Comparison of ENCODE assay signal across 8 cellular contexts in the genomic region with DNA sequence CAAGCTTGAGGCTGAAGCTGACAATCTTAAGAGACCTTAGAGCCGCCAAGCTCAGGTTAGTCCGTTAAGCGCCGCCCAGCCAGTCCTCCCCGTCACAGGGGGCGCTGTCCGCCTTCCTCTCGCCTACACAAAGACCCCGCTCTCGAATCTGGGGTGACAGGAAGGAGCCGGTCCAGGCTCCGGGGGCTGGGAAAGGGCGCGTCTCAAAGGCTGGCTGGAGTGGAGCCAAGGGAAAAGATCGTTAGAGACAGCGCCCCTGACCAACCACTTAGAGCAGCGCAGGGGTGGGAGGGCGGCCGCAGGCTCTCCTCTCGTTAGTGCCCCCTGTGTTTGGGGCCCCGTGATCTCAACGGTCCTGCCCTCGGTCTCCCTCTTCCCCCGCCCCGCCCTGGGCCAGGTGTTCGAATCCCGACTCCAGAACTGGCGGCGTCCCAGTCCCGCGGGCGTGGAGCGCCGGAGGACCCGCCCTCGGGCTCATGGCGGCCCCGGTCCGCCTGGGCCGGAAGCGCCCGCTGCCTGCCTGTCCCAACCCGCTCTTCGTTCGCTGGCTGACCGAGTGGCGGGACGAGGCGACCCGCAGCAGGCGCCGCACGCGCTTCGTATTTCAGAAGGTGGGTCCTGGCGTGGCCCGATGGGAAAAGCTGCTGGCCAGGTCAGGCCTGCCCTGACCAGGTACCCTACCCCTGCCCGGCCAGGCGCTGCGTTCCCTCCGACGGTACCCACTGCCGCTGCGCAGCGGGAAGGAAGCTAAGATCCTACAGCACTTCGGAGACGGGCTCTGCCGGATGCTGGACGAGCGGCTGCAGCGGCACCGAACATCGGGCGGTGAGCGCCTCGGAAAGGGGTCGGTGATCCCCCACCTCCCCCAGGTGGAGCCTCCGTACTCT. TPM values are rescaled to one million over a fixed set of nuclear protein-coding genes. Genes with fewer than 3 reads are reported as not detected.
A peak's percentile ranks its signal among the peaks of the same experiment; 100 is the strongest.
DNase-seq lines count a peak whose midpoint lies in the region; ATAC-seq and TF ChIP-seq lines count a peak whose summit lies in the region.

Gene MUS81, plus strand, starts transcription at position 156 of the 887 bp plus-strand sequence. Its CDS starts 321 bp downstream, at position 477.

- H2BK120ac ChIP-seq in H9 (ENCODE audit: low read depth, low read length, poor library complexity, severe bottlenecking) = peak within 1 kb of the TSS; percentile 76
- H2BK120ac ChIP-seq in trophoblast cell (ENCODE audit: insufficient read depth, low read length, poor library complexity) = peak within 1 kb of the TSS; percentile 91

- H2BK20ac ChIP-seq in H9 (ENCODE audit: low read depth, low read length, poor library complexity, severe bottlenecking) = no peak within 1 kb of the TSS

- H2AFZ ChIP-seq in H9 (ENCODE audit: low read length) (no peak within 1 kb of the TSS), trophoblast cell (ENCODE audit: insufficient read depth, low read length, poor library complexity) (peak within 1 kb of the TSS; percentile 70)

- H3K9me3 Mint-ChIP-seq in H9 (peaks cover 0 to 3% of the 10 kb centered on the region in 2 experiments; a peak in 1 of 5 replicates), T-cell (no peaks in the 10 kb centered on the region)

- peak within 1 kb of the TSS; percentile 85 for H3K9ac ChIP-seq in H9 (ENCODE audit: extremely low read depth, insufficient read length, low read length)
- H3K9ac ChIP-seq in adipocyte (ENCODE audit: low read length) = peak within 1 kb of the TSS; percentile 99
- H3K9ac ChIP-seq in trophoblast cell (ENCODE audit: low read length) = peak within 1 kb of the TSS; percentile 95

- peaks cover 12% of the 10 kb centered on the region; the same call in 1 of the 2 replicates for H3K79me2 ChIP-seq in H9 (ENCODE audit: insufficient read depth, low read length)
- H3K79me2 ChIP-seq in trophoblast cell (ENCODE audit: control insufficient read depth, insufficient read depth, low read length, poor library complexity) = peaks cover 35% of the 10 kb centered on the region

- H2BK5ac ChIP-seq in H9 (ENCODE audit: insufficient read length, low read length) = peak within 1 kb of the TSS; percentile 65
- peak within 1 kb of the TSS; percentile 90 for H2BK5ac ChIP-seq in trophoblast cell (ENCODE audit: low read depth, low read length, poor library complexity)

- peak within 1 kb of the TSS; percentile 63 for H4K5ac ChIP-seq in H9 (ENCODE audit: insufficient read length, low read depth, low read length)

- H3K23ac ChIP-seq in H9 (ENCODE audit: insufficient read length, low read depth, low read length) (no peak within 1 kb of the TSS), trophoblast cell (ENCODE audit: low read length) (no peak within 1 kb of the TSS)

- H3K4me3 Mint-ChIP-seq in H9 = peak within 1 kb of the TSS; percentile 78 to 93
- peak within 1 kb of the TSS; percentile 92 to 97 (median 97) for H3K4me3 Mint-ChIP-seq in T-cell

- no peaks in the 10 kb centered on the region for H3K27me3 ChIP-seq in H9 (ENCODE audit: insufficient read depth, low read length)
- H3K27me3 ChIP-seq in adipocyte (replicated peaks; ENCODE audit: control insufficient read depth, insufficient read depth, low read length) = no peaks in the 10 kb centered on the region
- no peaks in the 10 kb centered on the region for H3K27me3 ChIP-seq in cardiac muscle cell
- H3K27me3 ChIP-seq in trophoblast cell (ENCODE audit: insufficient read depth, low read length) = no peaks in the 10 kb centered on the region
- no peaks in the 10 kb centered on the region for H3K27me3 ChIP-seq in tibial nerve

- DNase-seq in DMS 273 (lab: John Stamatoyannopoulos, UW; ENCODE audit: unreplicated experiment) (peak; percentile 99), H9 (peak; percentile 97), NCI-H146 (lab: John Stamatoyannopoulos, UW) (peak; percentile 97), T-cell (peak; percentile 90 to 98 (median 94)), adipocyte (ENCODE audit: low read depth) (peak; percentile 98), cardiac muscle cell (ENCODE audit: low read depth in 1 of 2, low spot score in 1 of 2) (peak; percentile 99), trophoblast cell (peak; percentile 93 to 97), tibial nerve (ENCODE audit: low spot score in 2 of 2) (peak; percentile 97 to 99)

- POLR2A ChIA-PET in T-cell (lab: Charles Lee) = interaction anchor here (0.6 to 2.6 kb wide), 4 partner anchors 12 to 245 kb away, joined by 4 to 20 read pairs (median 6); partner anchors contain the start of genes CCDC85B (in 1 of the 2), FIBP (in 1 of the 2) and PCNX3 (in 1 of the 2)

- TF ChIP-seq CTCF in H9 (conservative IDR thresholded peaks at IDR 0.05) (peak; percentile 96), cardiac muscle cell (IDR thresholded peaks at IDR 0.05; ENCODE audit: low read depth, low read length) (peak; percentile 85), tibial nerve (IDR thresholded peaks at IDR 0.05) (peak; percentile 77 to 95 (median 89))

- peak; percentile 83 to 91 for TF ChIP-seq EP300 in tibial nerve (IDR thresholded peaks at IDR 0.05)

- TF ChIP-seq POLR2A in tibial nerve (IDR thresholded peaks at IDR 0.05) = peak; percentile 45 to 70

- peak within 1 kb of the TSS; percentile 92 for H3K4me2 ChIP-seq in H9 (ENCODE audit: insufficient read depth, insufficient read length, low read length)
- H3K4me2 ChIP-seq in trophoblast cell (ENCODE audit: low read length) = peak within 1 kb of the TSS; percentile 87

- peak within 1 kb of the TSS; percentile 94 for H3K4me3 ChIP-seq in adipocyte (ENCODE audit: low read length)
- peak within 1 kb of the TSS; percentile 78 for H3K4me3 ChIP-seq in cardiac muscle cell
- H3K4me3 ChIP-seq in trophoblast cell (ENCODE audit: low read depth, low read length) = peak within 1 kb of the TSS; percentile 93
- peak within 1 kb of the TSS; percentile 69 to 91 (median 88) for H3K4me3 ChIP-seq in tibial nerve

- CTCF ChIA-PET in T-cell (lab: Charles Lee) = interaction anchor here (0.5 to 3.6 kb wide), 26 partner anchors 8 to 527 kb away, joined by 3 to 167 read pairs (median 5); partner anchors contain the start of genes AP5B1 (in 1 of the 2), BANF1 (in 1 of the 2), CCDC85B (in 1 of the 2) and DPF2 (in 1 of the 2)

- no CpG with 5 or more reads among the region's 78 CpGs for WGBS in H9 (ENCODE audit: extremely low coverage, insufficient read length, low lambda C conversion rate)
- WGBS in trophoblast cell (ENCODE audit: extremely low coverage, insufficient coverage, insufficient read length) = no CpG with 5 or more reads among the region's 78 CpGs
- WGBS in tibial nerve, 2 donors = 0 to 1% methylated on average over 52 to 53 of the region's 78 CpGs

- H4K91ac ChIP-seq in H9 (ENCODE audit: insufficient read length, low read depth, low read length) (peak within 1 kb of the TSS; percentile 27), trophoblast cell (ENCODE audit: low read depth, low read length) (peak within 1 kb of the TSS; percentile 97)

- no peak within 1 kb of the TSS for H2AK5ac ChIP-seq in H9 (ENCODE audit: insufficient read length, low read length)
- peak within 1 kb of the TSS; percentile 91 for H2AK5ac ChIP-seq in trophoblast cell (ENCODE audit: low read length)

- H3K14ac ChIP-seq in H9 (ENCODE audit: insufficient read depth, low read length) = peak within 1 kb of the TSS; percentile 98
- H3K14ac ChIP-seq in trophoblast cell (ENCODE audit: low read length) = peak within 1 kb of the TSS; percentile 94

- no peaks in the 10 kb centered on the region for H3K4me1 ChIP-seq in H9 (ENCODE audit: insufficient read depth, low read length)
- peaks cover 44% of the 10 kb centered on the region for H3K4me1 ChIP-seq in adipocyte (ENCODE audit: control insufficient read depth, insufficient read depth, low read length)
- H3K4me1 ChIP-seq in cardiac muscle cell (ENCODE audit: low read depth) = peaks cover 7% of the 10 kb centered on the region
- peaks cover 17 to 18% of the 10 kb centered on the region in 2 experiments for H3K4me1 ChIP-seq in trophoblast cell (ENCODE audit: control insufficient read depth in 1 of 2, insufficient read depth in 2 of 2, low read length in 2 of 2)
- peaks cover 0 to 52% (median 24%) of the 10 kb centered on the region in 4 donors for H3K4me1 ChIP-seq in tibial nerve

- ATAC-seq in T-cell (replicated peaks in 1 of 4) = peak; percentile 43 to 46 (median 44)

- H3K27me3 Mint-ChIP-seq in H9 (ENCODE audit: low read depth) (no peaks in the 10 kb centered on the region), T-cell (no peaks in the 10 kb centered on the region)

- H3K9me3 ChIP-seq in H9 (ENCODE audit: control insufficient read depth, low read depth, low read length) (no peaks in the 10 kb centered on the region), adipocyte (ENCODE audit: control insufficient read depth, low read length) (no peaks in the 10 kb centered on the region), cardiac muscle cell (ENCODE audit: low read depth) (no peaks in the 10 kb centered on the region), trophoblast cell (ENCODE audit: insufficient read depth, low read depth, low read length) (no peaks in the 10 kb centered on the region), tibial nerve (no peaks in the 10 kb centered on the region)

- H3K36me3 ChIP-seq in adipocyte (ENCODE audit: control insufficient read depth, insufficient read depth, low read length, severe bottlenecking) = peaks cover 45% of the 10 kb centered on the region
- H3K36me3 ChIP-seq in cardiac muscle cell = peaks cover 34% of the 10 kb centered on the region
- peaks cover 52 to 53% of the 10 kb centered on the region in 2 experiments for H3K36me3 ChIP-seq in trophoblast cell (ENCODE audit: control insufficient read depth in 1 of 2, insufficient read depth in 2 of 2, low read length in 2 of 2)
- H3K36me3 ChIP-seq in tibial nerve = peaks cover 0 to 48% (median 26%) of the 10 kb centered on the region in 3 donors

- H4K8ac ChIP-seq in H9 (replicated peaks; ENCODE audit: insufficient read length, low read depth, low read length) = no peak within 1 kb of the TSS
- H4K8ac ChIP-seq in trophoblast cell (ENCODE audit: low read depth, low read length) = peak within 1 kb of the TSS; percentile 95

- peak within 1 kb of the TSS; percentile 9 for H3T11ph ChIP-seq in H9 (ENCODE audit: low read length)

- H3K36me3 Mint-ChIP-seq in H9 (ENCODE audit: insufficient read depth in 1 of 3, low read depth in 3 of 3) (peaks cover 38 to 52% (median 49%) of the 10 kb centered on the region in 3 experiments), T-cell (peaks cover 29% of the 10 kb centered on the region)

- H3K4ac ChIP-seq in H9 (ENCODE audit: low read depth, low read length) (peak within 1 kb of the TSS; percentile 61; the same call in 1 of the 2 replicates), trophoblast cell (ENCODE audit: low read depth, low read length) (peak within 1 kb of the TSS; percentile 90)

- H3K27ac Mint-ChIP-seq in H9 (peak within 1 kb of the TSS; percentile 96 to 99 (median 99)), T-cell (peak within 1 kb of the TSS; percentile 95 to 97)

- peak within 1 kb of the TSS; percentile 94 for H3K18ac ChIP-seq in H9 (ENCODE audit: insufficient read length, low read depth, low read length)
- H3K18ac ChIP-seq in trophoblast cell (ENCODE audit: low read length) = peak within 1 kb of the TSS; percentile 84

- H3K4me1 Mint-ChIP-seq in H9 (peaks cover 29% of the 10 kb centered on the region in 2 experiments), T-cell (peaks cover 41 to 49% (median 46%) of the 10 kb centered on the region in 3 donors)

- H4K12ac ChIP-seq in trophoblast cell (ENCODE audit: low read depth, low read length) = peak within 1 kb of the TSS; percentile 88

- H2BK12ac ChIP-seq in H9 (ENCODE audit: insufficient read length, low read depth, low read length) = no peak within 1 kb of the TSS
- H2BK12ac ChIP-seq in trophoblast cell (ENCODE audit: low read length) = peak within 1 kb of the TSS; percentile 29

- H3K56ac ChIP-seq in H9 (ENCODE audit: insufficient read length, low read depth, low read length) = no peak within 1 kb of the TSS

- H2BK15ac ChIP-seq in H9 (ENCODE audit: low read depth, low read length) = no peak within 1 kb of the TSS

- peaks cover 25% of the 10 kb centered on the region for H3K23me2 ChIP-seq in H9 (ENCODE audit: insufficient read length, low read depth, low read length, poor library complexity, severe bottlenecking)

- H3K27ac ChIP-seq in H9 (ENCODE audit: insufficient read length, low read depth, low read length) = peak within 1 kb of the TSS; percentile 83
- peak within 1 kb of the TSS; percentile 99 for H3K27ac ChIP-seq in cardiac muscle cell
- H3K27ac ChIP-seq in trophoblast cell (ENCODE audit: low read depth, low read length) = peak within 1 kb of the TSS; percentile 95
- peak within 1 kb of the TSS; percentile 96 to 99 (median 98) for H3K27ac ChIP-seq in tibial nerve

- peaks cover under 1% of the 10 kb centered on the region for H3K79me1 ChIP-seq in H9 (ENCODE audit: insufficient read depth, low read depth, low read length, poor library complexity, severe bottlenecking)
- peaks cover 30% of the 10 kb centered on the region for H3K79me1 ChIP-seq in trophoblast cell (ENCODE audit: low read length)

- H4K20me1 ChIP-seq in H9 (ENCODE audit: control insufficient read depth, insufficient read depth, insufficient read length) = peaks cover 2% of the 10 kb centered on the region

RNA-seq across cellular contexts. Expression of gene MUS81, which starts in this region (rescaled TPM):
- total RNA-seq in H9 (2021) (45.0 and 49.2 TPM in 2 replicates), T-cell (100 to 1,000 TPM in 2 of 5 donors, 10 to 100 TPM in 3; 55.5 to 118 (median 95.6) TPM), cardiac muscle cell (74.3 and 88.9 TPM in 2 replicates), tibial nerve (10 to 100 TPM; 54.0 to 83.1 (median 68.3) TPM)
- polyA plus RNA-seq in cardiac muscle cell = 80.3 and 82.7 TPM in 2 replicates
- 47.4 and 48.0 TPM in 2 replicates for polyA plus RNA-seq in trophoblast cell (2013)

Comparison
In these comparisons a context has a peak if more than half of its experiments do, and no peak if none do; other contexts are left out.
1. Peak in every context shown above with its lines: DNase-seq, ATAC-seq, H3K4me3 ChIP-seq and H3K27ac ChIP-seq.